ENCODE assay signal across 2 cellular contexts in genomic region chr7:73738220-73738611, GRCh38.
A peak's percentile ranks its signal among the peaks of the same experiment; 100 is the strongest.
TF ChIP-seq lines count a peak whose summit lies in the region.

No MANE protein-coding gene starts in this region.

TF ChIP-seq in GM23338, 12 proteins besides CTCF, POLR2A, EP300 and RAD21:
- TF ChIP-seq STAT1 (IDR thresholded peaks at IDR 0.05; ENCODE audit: unreplicated experiment) (no peak), JUNB (IDR thresholded peaks at IDR 0.05; ENCODE audit: unreplicated experiment) (no peak), ZNF114 (CRISPR knock-in tag; IDR thresholded peaks at IDR 0.05) (no peak), ZNF331 (CRISPR knock-in tag; IDR thresholded peaks at IDR 0.05; ENCODE audit: low read depth) (no peak), EZH2 (IDR thresholded peaks at IDR 0.05; ENCODE audit: low read depth, unreplicated experiment) (no peak), EZH2phosphoT487 (IDR thresholded peaks at IDR 0.05; ENCODE audit: unreplicated experiment) (no peak), POLR2AphosphoS5 (IDR thresholded peaks at IDR 0.05; ENCODE audit: low read depth) (no peak), CREB1 (CRISPR knock-in tag; IDR thresholded peaks at IDR 0.05; ENCODE audit: low read depth) (no peak), ETS1 (IDR thresholded peaks at IDR 0.05) (no peak), NANOG (IDR thresholded peaks at IDR 0.05; ENCODE audit: borderline replicate concordance) (no peak)
- TF ChIP-seq, protein P1, sequence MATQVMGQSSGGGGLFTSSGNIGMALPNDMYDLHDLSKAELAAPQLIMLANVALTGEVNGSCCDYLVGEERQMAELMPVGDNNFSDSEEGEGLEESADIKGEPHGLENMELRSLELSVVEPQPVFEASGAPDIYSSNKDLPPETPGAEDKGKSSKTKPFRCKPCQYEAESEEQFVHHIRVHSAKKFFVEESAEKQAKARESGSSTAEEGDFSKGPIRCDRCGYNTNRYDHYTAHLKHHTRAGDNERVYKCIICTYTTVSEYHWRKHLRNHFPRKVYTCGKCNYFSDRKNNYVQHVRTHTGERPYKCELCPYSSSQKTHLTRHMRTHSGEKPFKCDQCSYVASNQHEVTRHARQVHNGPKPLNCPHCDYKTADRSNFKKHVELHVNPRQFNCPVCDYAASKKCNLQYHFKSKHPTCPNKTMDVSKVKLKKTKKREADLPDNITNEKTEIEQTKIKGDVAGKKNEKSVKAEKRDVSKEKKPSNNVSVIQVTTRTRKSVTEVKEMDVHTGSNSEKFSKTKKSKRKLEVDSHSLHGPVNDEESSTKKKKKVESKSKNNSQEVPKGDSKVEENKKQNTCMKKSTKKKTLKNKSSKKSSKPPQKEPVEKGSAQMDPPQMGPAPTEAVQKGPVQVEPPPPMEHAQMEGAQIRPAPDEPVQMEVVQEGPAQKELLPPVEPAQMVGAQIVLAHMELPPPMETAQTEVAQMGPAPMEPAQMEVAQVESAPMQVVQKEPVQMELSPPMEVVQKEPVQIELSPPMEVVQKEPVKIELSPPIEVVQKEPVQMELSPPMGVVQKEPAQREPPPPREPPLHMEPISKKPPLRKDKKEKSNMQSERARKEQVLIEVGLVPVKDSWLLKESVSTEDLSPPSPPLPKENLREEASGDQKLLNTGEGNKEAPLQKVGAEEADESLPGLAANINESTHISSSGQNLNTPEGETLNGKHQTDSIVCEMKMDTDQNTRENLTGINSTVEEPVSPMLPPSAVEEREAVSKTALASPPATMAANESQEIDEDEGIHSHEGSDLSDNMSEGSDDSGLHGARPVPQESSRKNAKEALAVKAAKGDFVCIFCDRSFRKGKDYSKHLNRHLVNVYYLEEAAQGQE (IDR thresholded peaks at IDR 0.05; ENCODE audit: unreplicated experiment) = no peak
- TF ChIP-seq, protein P2, sequence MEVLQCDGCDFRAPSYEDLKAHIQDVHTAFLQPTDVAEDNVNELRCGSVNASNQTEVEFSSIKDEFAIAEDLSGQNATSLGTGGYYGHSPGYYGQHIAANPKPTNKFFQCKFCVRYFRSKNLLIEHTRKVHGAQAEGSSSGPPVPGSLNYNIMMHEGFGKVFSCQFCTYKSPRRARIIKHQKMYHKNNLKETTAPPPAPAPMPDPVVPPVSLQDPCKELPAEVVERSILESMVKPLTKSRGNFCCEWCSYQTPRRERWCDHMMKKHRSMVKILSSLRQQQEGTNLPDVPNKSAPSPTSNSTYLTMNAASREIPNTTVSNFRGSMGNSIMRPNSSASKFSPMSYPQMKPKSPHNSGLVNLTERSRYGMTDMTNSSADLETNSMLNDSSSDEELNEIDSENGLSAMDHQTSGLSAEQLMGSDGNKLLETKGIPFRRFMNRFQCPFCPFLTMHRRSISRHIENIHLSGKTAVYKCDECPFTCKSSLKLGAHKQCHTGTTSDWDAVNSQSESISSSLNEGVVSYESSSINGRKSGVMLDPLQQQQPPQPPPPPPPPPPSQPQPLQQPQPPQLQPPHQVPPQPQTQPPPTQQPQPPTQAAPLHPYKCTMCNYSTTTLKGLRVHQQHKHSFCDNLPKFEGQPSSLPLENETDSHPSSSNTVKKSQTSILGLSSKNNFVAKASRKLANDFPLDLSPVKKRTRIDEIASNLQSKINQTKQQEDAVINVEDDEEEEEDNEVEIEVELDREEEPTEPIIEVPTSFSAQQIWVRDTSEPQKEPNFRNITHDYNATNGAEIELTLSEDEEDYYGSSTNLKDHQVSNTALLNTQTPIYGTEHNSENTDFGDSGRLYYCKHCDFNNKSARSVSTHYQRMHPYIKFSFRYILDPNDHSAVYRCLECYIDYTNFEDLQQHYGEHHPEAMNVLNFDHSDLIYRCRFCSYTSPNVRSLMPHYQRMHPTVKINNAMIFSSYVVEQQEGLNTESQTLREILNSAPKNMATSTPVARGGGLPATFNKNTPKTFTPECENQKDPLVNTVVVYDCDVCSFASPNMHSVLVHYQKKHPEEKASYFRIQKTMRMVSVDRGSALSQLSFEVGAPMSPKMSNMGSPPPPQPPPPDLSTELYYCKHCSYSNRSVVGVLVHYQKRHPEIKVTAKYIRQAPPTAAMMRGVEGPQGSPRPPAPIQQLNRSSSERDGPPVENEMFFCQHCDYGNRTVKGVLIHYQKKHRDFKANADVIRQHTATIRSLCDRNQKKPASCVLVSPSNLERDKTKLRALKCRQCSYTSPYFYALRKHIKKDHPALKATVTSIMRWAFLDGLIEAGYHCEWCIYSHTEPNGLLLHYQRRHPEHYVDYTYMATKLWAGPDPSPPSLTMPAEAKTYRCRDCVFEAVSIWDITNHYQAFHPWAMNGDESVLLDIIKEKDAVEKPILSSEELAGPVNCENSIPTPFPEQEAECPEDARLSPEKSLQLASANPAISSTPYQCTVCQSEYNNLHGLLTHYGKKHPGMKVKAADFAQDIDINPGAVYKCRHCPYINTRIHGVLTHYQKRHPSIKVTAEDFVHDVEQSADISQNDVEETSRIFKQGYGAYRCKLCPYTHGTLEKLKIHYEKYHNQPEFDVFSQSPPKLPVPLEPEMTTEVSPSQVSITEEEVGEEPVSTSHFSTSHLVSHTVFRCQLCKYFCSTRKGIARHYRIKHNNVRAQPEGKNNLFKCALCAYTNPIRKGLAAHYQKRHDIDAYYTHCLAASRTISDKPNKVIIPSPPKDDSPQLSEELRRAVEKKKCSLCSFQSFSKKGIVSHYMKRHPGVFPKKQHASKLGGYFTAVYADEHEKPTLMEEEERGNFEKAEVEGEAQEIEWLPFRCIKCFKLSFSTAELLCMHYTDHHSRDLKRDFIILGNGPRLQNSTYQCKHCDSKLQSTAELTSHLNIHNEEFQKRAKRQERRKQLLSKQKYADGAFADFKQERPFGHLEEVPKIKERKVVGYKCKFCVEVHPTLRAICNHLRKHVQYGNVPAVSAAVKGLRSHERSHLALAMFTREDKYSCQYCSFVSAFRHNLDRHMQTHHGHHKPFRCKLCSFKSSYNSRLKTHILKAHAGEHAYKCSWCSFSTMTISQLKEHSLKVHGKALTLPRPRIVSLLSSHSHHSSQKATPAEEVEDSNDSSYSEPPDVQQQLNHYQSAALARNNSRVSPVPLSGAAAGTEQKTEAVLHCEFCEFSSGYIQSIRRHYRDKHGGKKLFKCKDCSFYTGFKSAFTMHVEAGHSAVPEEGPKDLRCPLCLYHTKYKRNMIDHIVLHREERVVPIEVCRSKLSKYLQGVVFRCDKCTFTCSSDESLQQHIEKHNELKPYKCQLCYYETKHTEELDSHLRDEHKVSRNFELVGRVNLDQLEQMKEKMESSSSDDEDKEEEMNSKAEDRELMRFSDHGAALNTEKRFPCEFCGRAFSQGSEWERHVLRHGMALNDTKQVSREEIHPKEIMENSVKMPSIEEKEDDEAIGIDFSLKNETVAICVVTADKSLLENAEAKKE (CRISPR knock-in tag; IDR thresholded peaks at IDR 0.05) = no peak
TF ChIP-seq in GM23338: peak in this region for 0.

TF ChIP-seq in endothelial cell of umbilical vein, 7 proteins besides CTCF, POLR2A, EP300 and RAD21:
- TF ChIP-seq POLR2AphosphoS5 (IDR thresholded peaks at IDR 0.05; ENCODE audit: insufficient read depth, low read depth, low read length) (peak; percentile 16), FOS (IDR thresholded peaks at IDR 0.05; ENCODE audit: borderline replicate concordance, insufficient read depth, low read length) (no peak)
